ENCODE assay signal across 10 cellular contexts in the genomic region with DNA sequence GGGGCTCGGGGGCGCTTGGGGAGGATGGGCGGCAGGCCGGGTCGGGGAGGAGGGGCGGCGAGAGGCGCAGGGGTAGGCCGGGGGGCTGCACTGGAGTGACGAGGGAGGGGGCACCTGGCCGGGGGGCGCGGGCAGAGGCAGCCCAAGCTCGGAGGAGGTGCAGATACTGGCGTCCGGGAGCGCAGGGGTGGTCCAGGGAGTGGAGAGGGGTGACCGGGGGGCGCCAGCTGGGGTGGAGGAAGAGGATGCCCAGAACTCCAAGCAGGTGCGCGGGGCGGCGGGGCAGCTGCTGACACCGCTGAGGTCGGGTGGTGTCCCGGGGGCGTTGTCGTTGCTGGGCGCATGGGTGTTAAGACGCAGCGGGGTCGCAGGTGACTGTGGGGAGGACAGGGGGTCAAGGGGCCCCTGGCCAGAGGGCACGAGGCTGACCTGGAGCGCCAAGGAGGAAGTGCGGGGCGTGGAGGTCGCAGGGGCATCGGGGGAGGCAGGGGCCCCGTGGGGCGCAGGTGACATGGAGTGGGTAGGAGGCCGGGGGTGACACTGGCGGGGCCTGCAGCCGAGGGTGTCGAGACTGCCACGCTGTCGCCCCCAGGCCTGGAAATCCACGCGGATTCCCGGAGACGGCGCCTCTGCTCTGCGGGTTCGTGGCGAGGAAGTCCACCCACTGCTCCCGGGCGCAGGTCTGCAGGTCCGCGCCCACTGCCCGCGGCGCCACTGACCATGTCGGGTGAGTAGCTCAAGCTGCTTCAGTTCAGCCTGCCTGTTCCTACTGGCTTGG. TPM values are rescaled to one million over a fixed set of nuclear protein-coding genes. Genes with fewer than 3 reads are reported as not detected.
DNase-seq lines count a peak whose midpoint lies in the region; ATAC-seq and TF ChIP-seq lines count a peak whose summit lies in the region.
"Had no signal": no experiment of that assay in that cellular context is flagged by ENCODE, and none has a peak within 500 bp of the region (broad histone marks: within the 10 kb centered on the region; RNA-seq: fewer than 3 reads in every experiment).

No MANE protein-coding gene starts in this region.

- no peak for ATAC-seq in gastroesophageal sphincter

- H3K9me3 Mint-ChIP-seq in osteocyte (ENCODE audit: unreplicated experiment) = no peaks in the 10 kb centered on the region

- POLR2A ChIA-PET in AG04449 (lab: Yijun Ruan, JAX) = no interaction called here

- no peaks in the 10 kb centered on the region for H3K27me3 Mint-ChIP-seq in osteocyte (ENCODE audit: unreplicated experiment)

- H3K9me3 ChIP-seq in SJCRH30 (replicated peaks) (no peaks in the 10 kb centered on the region), gastroesophageal sphincter (no peaks in the 10 kb centered on the region), MM.1S (replicated peaks; ENCODE audit: insufficient read depth, low read length) (no peaks in the 10 kb centered on the region)

- no peak overlapping the region for H2AFZ ChIP-seq in MM.1S (ENCODE audit: low read length)

- TF ChIP-seq EP300 in gastroesophageal sphincter (IDR thresholded peaks at IDR 0.05) = no peak

- H3K9ac ChIP-seq in MM.1S (ENCODE audit: low read length) = no peak overlapping the region

- peak overlapping the region; percentile 36 for H3K4me3 Mint-ChIP-seq in osteocyte (ENCODE audit: unreplicated experiment)
- H3K4me3 Mint-ChIP-seq: activated T-cell treated with anti-CD3 and anti-CD28 coated beads, Interleukin-2, amount 50 U/mL, for 72 hours had no signal

- no peaks in the 10 kb centered on the region for H3K9me2 ChIP-seq in MM.1S (replicated peaks; ENCODE audit: insufficient read depth, low read length)

- CTCF ChIA-PET in AG04449 (lab: Yijun Ruan, JAX) = no interaction called here

- H3K27me3 ChIP-seq in SJCRH30 = no peaks in the 10 kb centered on the region
- H3K27me3 ChIP-seq in gastroesophageal sphincter = peaks cover 7% of the 10 kb centered on the region
- no peaks in the 10 kb centered on the region for H3K27me3 ChIP-seq in MM.1S (replicated peaks; ENCODE audit: insufficient read depth, low read length)

- no peak for TF ChIP-seq CTCF in AG04449 (IDR thresholded peaks at IDR 0.05; ENCODE audit: insufficient read depth, low read length, missing control alignments)
- TF ChIP-seq CTCF in gastroesophageal sphincter (IDR thresholded peaks at IDR 0.05) = no peak
- TF ChIP-seq CTCF in osteocyte (IDR thresholded peaks at IDR 0.05) = no peak
- no peak for TF ChIP-seq CTCF in MM.1S (IDR thresholded peaks at IDR 0.05; ENCODE audit: low read length)

- H3F3A ChIP-seq in MM.1S (ENCODE audit: insufficient read depth, low read length) = no peaks in the 10 kb centered on the region

- no peak overlapping the region for H3K27ac Mint-ChIP-seq in osteocyte (ENCODE audit: unreplicated experiment)
- H3K27ac Mint-ChIP-seq: activated T-cell treated with anti-CD3 and anti-CD28 coated beads, Interleukin-2, amount 50 U/mL, for 72 hours had no signal

- H3K36me3 ChIP-seq in SJCRH30 (no peaks in the 10 kb centered on the region), gastroesophageal sphincter (no peaks in the 10 kb centered on the region), MM.1S (replicated peaks; ENCODE audit: insufficient read depth, low read length) (no peaks in the 10 kb centered on the region)

- peaks cover 2% of the 10 kb centered on the region for H3K4me1 Mint-ChIP-seq in osteocyte (ENCODE audit: unreplicated experiment)

- no peaks in the 10 kb centered on the region for H3K79me2 ChIP-seq in MM.1S (ENCODE audit: low read length)

- DNase-seq in AG04449 (ENCODE audit: low read depth, low spot score) (no peak), SJCRH30 (no peak), osteocyte (ENCODE audit: extremely low spot score, unreplicated experiment) (no peak), H4 (ENCODE audit: low spot score) (no peak), mucosa of gallbladder (ENCODE audit: low spot score) (no peak), MM.1S (no peak), DMS153 treated with DMSO at 0.1 percent for 48 hours (lab: John Stamatoyannopoulos, UW; ENCODE audit: unreplicated experiment) (no peak)
- DNase-seq: activated T-cell treated with anti-CD3 and anti-CD28 coated beads, Interleukin-2, amount 50 U/mL, for 72 hours; NCI-H2029 treated with DMSO at 0.1 percent for 48 hours had no signal

- no peaks in the 10 kb centered on the region for H4K20me1 ChIP-seq in MM.1S (ENCODE audit: insufficient read depth, low read length)

- H3K4me2 ChIP-seq in MM.1S (ENCODE audit: low read depth, low read length) = no peak overlapping the region

- H3K4me3 ChIP-seq in AG04449 (ENCODE audit: low read depth, low read length) = peak overlapping the region; percentile 56
- peak overlapping the region; percentile 59 for H3K4me3 ChIP-seq in SJCRH30
- H3K4me3 ChIP-seq in gastroesophageal sphincter = peak overlapping the region; percentile 36 to 56
- H3K4me3 ChIP-seq in MM.1S (ENCODE audit: low read length) = no peak overlapping the region

- 7% methylated on average over 8 of the region's 62 CpGs; no CpG with 5 or more reads in 1 of the 2 donors for WGBS in gastroesophageal sphincter (ENCODE audit: low coverage in 1 of 2), 2 donors

- H3K36me3 Mint-ChIP-seq in osteocyte (ENCODE audit: unreplicated experiment) = peaks cover 5% of the 10 kb centered on the region

- TF ChIP-seq POLR2A in gastroesophageal sphincter (IDR thresholded peaks at IDR 0.05) = no peak

- H3K4me1 ChIP-seq in SJCRH30 (no peaks in the 10 kb centered on the region), gastroesophageal sphincter (peaks cover 0 to 12% (median 4%) of the 10 kb centered on the region in 3 donors), MM.1S (ENCODE audit: low read length) (no peaks in the 10 kb centered on the region)

- H3K27ac ChIP-seq in SJCRH30 = no peak overlapping the region
- peak overlapping the region in 1 of 4 donors; percentile 12 for H3K27ac ChIP-seq in gastroesophageal sphincter
- no peak overlapping the region for H3K27ac ChIP-seq in MM.1S (ENCODE audit: low read length)

RNA-seq across cellular contexts. Expression of gene GYG2, which starts 0.9 kb away (rescaled TPM):
- 13.7 and 14.4 TPM in 2 replicates for total RNA-seq in SJCRH30 (2014; rRNA removed; shearing (Covaris generic))
- total RNA-seq in gastroesophageal sphincter = 10 to 100 TPM in 2 of 4 donors, 1 to 10 TPM in 2; 3.8 to 13.7 (median 8.5) TPM
- total RNA-seq in osteocyte = 9.7 and 11.8 TPM in 2 replicates
- total RNA-seq in H4 (2014; rRNA removed; shearing (Covaris generic)) = 7.2 and 9.6 TPM in 2 replicates
- 5.4 TPM for total RNA-seq in mucosa of gallbladder
- total RNA-seq: activated T-cell treated with anti-CD3 and anti-CD28 coated beads, Interleukin-2, amount 50 U/mL, for 72 hours had no signal
